7 cellular contexts compared by ENCODE assay signal in genomic region chr6:37819802-37820712, GRCh38. TPM values are rescaled to one million over a fixed set of nuclear protein-coding genes. Genes with fewer than 3 reads are reported as not detected.
DNase-seq lines count a peak whose midpoint lies in the region; ATAC-seq and TF ChIP-seq lines count a peak whose summit lies in the region.

No MANE protein-coding gene starts in this region.

- ATAC-seq in GM18907 (IDR thresholded peaks at IDR 0.05; ENCODE audit: unreplicated experiment) (peak; percentile 23), HG03378 (IDR thresholded peaks at IDR 0.05; ENCODE audit: unreplicated experiment) (no peak)

- peaks cover 22 to 54% (median 40%) of the 10 kb centered on the region in 4 donors for H3K4me1 ChIP-seq in liver (ENCODE audit: control insufficient read depth in 4 of 4, insufficient read depth in 4 of 4, low read length in 3 of 4)

- peak overlapping the region; percentile 78 to 86 (median 80) for H3K4me3 ChIP-seq in liver (ENCODE audit: low read depth in 1 of 3, low read length in 3 of 3)

- no peaks in the 10 kb centered on the region for H3K27me3 ChIP-seq in liver (ENCODE audit: control insufficient read depth in 4 of 4, insufficient read depth in 4 of 4, low read length in 3 of 4)

- WGBS in liver = 1% methylated on average over 71 of the region's 71 CpGs

- peak overlapping the region; percentile 85 to 96 for H3K9ac ChIP-seq in liver (ENCODE audit: low read depth in 1 of 2, low read length in 2 of 2)

- TF ChIP-seq RAD21 in liver (IDR thresholded peaks at IDR 0.05) = peak; percentile 24 to 33

- H3K27ac ChIP-seq in liver (ENCODE audit: low read depth in 1 of 2, low read length in 2 of 2) = peak overlapping the region; percentile 96 to 97

- no peaks in the 10 kb centered on the region for H3K9me3 ChIP-seq in liver (ENCODE audit: control insufficient read depth in 4 of 4, low read length in 3 of 4)

- no peak for TF ChIP-seq CTCF in liver (IDR thresholded peaks at IDR 0.05; ENCODE audit: low read depth, low read length, missing input control)

- no peaks in the 10 kb centered on the region for H3K36me3 ChIP-seq in liver (ENCODE audit: control insufficient read depth in 4 of 4, insufficient read depth in 3 of 4, low read depth in 1 of 4, low read length in 3 of 4)

- DNase-seq in NCI-H146 (lab: John Stamatoyannopoulos, UW) (peak; percentile 57), dermis microvascular lymphatic vessel endothelial cell (ENCODE audit: low read depth in 2 of 2) (peak; percentile 55 to 80)
- DNase-seq in activated CD4-positive, alpha-beta T cell treated with anti-CD3 and anti-CD28 coated beads, Interleukin-2, amount 50 U/mL, for 1 hour = peak; percentile 28
- peak; percentile 39 to 44 for DNase-seq in stimulated activated CD4-positive, alpha-beta T cell treated with anti-CD3 and anti-CD28 coated beads, Interleukin-4, amount 100 ng/mL, for 4 hours

TF ChIP-seq in liver, 16 proteins besides CTCF, POLR2A, EP300 and RAD21:
- no peak for TF ChIP-seq HNF4G (IDR thresholded peaks at IDR 0.05)
- peak; percentile 50 for TF ChIP-seq YY1 (IDR thresholded peaks at IDR 0.05)
- TF ChIP-seq ATF3 (IDR thresholded peaks at IDR 0.05) = peak; percentile 96
- no peak for TF ChIP-seq TAF1 (conservative IDR thresholded peaks at IDR 0.05)
- no peak for TF ChIP-seq JUND (IDR thresholded peaks at IDR 0.05)
- no peak for TF ChIP-seq FOXA2 (IDR thresholded peaks at IDR 0.05)
- peak; percentile 33 for TF ChIP-seq SP1 (IDR thresholded peaks at IDR 0.05)
- no peak for TF ChIP-seq NR2F2 (IDR thresholded peaks at IDR 0.05)
- no peak for TF ChIP-seq FOXA1 (IDR thresholded peaks at IDR 0.05)
- TF ChIP-seq EGR1 (IDR thresholded peaks at IDR 0.05; ENCODE audit: low read depth in 2 of 2) = peak; percentile 68 to 94
- TF ChIP-seq RXRA (IDR thresholded peaks at IDR 0.05) = peak; percentile 23 to 58
- TF ChIP-seq, protein P1, sequence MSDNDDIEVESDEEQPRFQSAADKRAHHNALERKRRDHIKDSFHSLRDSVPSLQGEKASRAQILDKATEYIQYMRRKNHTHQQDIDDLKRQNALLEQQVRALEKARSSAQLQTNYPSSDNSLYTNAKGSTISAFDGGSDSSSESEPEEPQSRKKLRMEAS (IDR thresholded peaks at IDR 0.05) = peak; percentile 94
- TF ChIP-seq HNF4A (conservative IDR thresholded peaks at IDR 0.05) = peak; percentile 23 to 24
- TF ChIP-seq GABPA (IDR thresholded peaks at IDR 0.05 in 1 of 2, conservative IDR thresholded peaks at IDR 0.05 in 1 of 2) = no peak
- TF ChIP-seq, protein P2, sequence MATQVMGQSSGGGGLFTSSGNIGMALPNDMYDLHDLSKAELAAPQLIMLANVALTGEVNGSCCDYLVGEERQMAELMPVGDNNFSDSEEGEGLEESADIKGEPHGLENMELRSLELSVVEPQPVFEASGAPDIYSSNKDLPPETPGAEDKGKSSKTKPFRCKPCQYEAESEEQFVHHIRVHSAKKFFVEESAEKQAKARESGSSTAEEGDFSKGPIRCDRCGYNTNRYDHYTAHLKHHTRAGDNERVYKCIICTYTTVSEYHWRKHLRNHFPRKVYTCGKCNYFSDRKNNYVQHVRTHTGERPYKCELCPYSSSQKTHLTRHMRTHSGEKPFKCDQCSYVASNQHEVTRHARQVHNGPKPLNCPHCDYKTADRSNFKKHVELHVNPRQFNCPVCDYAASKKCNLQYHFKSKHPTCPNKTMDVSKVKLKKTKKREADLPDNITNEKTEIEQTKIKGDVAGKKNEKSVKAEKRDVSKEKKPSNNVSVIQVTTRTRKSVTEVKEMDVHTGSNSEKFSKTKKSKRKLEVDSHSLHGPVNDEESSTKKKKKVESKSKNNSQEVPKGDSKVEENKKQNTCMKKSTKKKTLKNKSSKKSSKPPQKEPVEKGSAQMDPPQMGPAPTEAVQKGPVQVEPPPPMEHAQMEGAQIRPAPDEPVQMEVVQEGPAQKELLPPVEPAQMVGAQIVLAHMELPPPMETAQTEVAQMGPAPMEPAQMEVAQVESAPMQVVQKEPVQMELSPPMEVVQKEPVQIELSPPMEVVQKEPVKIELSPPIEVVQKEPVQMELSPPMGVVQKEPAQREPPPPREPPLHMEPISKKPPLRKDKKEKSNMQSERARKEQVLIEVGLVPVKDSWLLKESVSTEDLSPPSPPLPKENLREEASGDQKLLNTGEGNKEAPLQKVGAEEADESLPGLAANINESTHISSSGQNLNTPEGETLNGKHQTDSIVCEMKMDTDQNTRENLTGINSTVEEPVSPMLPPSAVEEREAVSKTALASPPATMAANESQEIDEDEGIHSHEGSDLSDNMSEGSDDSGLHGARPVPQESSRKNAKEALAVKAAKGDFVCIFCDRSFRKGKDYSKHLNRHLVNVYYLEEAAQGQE (IDR thresholded peaks at IDR 0.05) = peak; percentile 29
- TF ChIP-seq ZBTB33 (IDR thresholded peaks at IDR 0.05) = no peak

RNA-seq across cellular contexts. Expression of gene ZFAND3, which starts 0.5 kb away (rescaled TPM):
- total RNA-seq in dermis microvascular lymphatic vessel endothelial cell (11.7 and 24.9 TPM in 2 replicates), liver (10 to 100 TPM; 17.8 to 28.4 TPM)
- 10 to 100 TPM in 1 of 2 donors, 1 to 10 TPM in 1; 7.7 to 37.5 TPM for polyA plus RNA-seq in liver
